Comparison of ENCODE assay signal across 37 cellular contexts in genomic region chr1:152658649-152659048, GRCh38. TPM values are rescaled to one million over a fixed set of nuclear protein-coding genes. Genes with fewer than 3 reads are reported as not detected.
"Had no signal": no experiment of that assay in that cellular context is flagged by ENCODE, and none has a peak within 500 bp of the region (broad histone marks: within the 10 kb centered on the region; RNA-seq: fewer than 3 reads in every experiment).

No MANE protein-coding gene starts in this region.

- H3K9me3 ChIP-seq: neutrophil, ovary, psoas muscle, spleen, suprapubic skin, testis, tibial nerve, upper lobe of left lung, vagina had no signal

- H3K4me3 ChIP-seq: ovary, psoas muscle, skin epidermis, smooth muscle cell, spleen, suprapubic skin, testis, tibial nerve, upper lobe of left lung, vagina had no signal

- ATAC-seq: naive thymus-derived CD8-positive, alpha-beta T cell; natural killer cell treated with Interleukin-12 subunit alpha and Interleukin-12 subunit beta and Interleukin-15 and Interleukin-18, amount 100 ng/mL, for 72 hours; psoas muscle; right cardiac atrium; sciatic nerve; stimulated activated memory B cell treated with anti-CD40 and anti-IgM and Interleukin-4, amounts not matched to agents 10 μg/mL and 1 μg/mL and 100 μg/mL, for 72 hours; stimulated activated naive CD8-positive, alpha-beta T cell treated with anti-CD3 and anti-CD28 coated beads, Interleukin-15, amount 100 ng/mL, for 72 hours; stimulated activated naive CD8-positive, alpha-beta T cell treated with anti-CD3 and anti-CD28 coated beads, Interleukin-15, Interleukin-2, amounts not matched to agents 100 U/mL and 50 U/mL, for 24 hours had no signal

- H3K4me3 Mint-ChIP-seq: naive thymus-derived CD8-positive, alpha-beta T cell; natural killer cell treated with Interleukin-12 subunit alpha and Interleukin-12 subunit beta and Interleukin-15 and Interleukin-18, amount 100 ng/mL, for 72 hours; nephron progenitor cell; neural crest cell; stimulated activated memory B cell treated with anti-CD40 and anti-IgM and Interleukin-4, amounts not matched to agents 10 μg/mL and 1 μg/mL and 100 μg/mL, for 72 hours; stimulated activated naive CD8-positive, alpha-beta T cell treated with anti-CD3 and anti-CD28 coated beads, Interleukin-15, amount 100 ng/mL, for 72 hours had no signal

- H3K9ac ChIP-seq: parathyroid adenoma had no signal

- H3K9me3 Mint-ChIP-seq: natural killer cell treated with Interleukin-12 subunit alpha and Interleukin-12 subunit beta and Interleukin-15 and Interleukin-18, amount 100 ng/mL, for 72 hours; stimulated activated memory B cell treated with anti-CD40 and anti-IgM and Interleukin-4, amounts not matched to agents 10 μg/mL and 1 μg/mL and 100 μg/mL, for 72 hours; stimulated activated naive CD8-positive, alpha-beta T cell treated with anti-CD3 and anti-CD28 coated beads, Interleukin-15, amount 100 ng/mL, for 72 hours had no signal

- H3K27ac Mint-ChIP-seq: naive thymus-derived CD8-positive, alpha-beta T cell; natural killer cell treated with Interleukin-12 subunit alpha and Interleukin-12 subunit beta and Interleukin-15 and Interleukin-18, amount 100 ng/mL, for 72 hours; nephron progenitor cell; progenitor cell of endocrine pancreas; stimulated activated memory B cell treated with anti-CD40 and anti-IgM and Interleukin-4, amounts not matched to agents 10 μg/mL and 1 μg/mL and 100 μg/mL, for 72 hours; stimulated activated naive CD8-positive, alpha-beta T cell treated with anti-CD3 and anti-CD28 coated beads, Interleukin-15, amount 100 ng/mL, for 72 hours had no signal

- H3K27me3 ChIP-seq: ovary, suprapubic skin, testis, tibial nerve, upper lobe of left lung, vagina had no signal

- H2AFZ ChIP-seq: parathyroid adenoma had no signal

- H3K4me2 ChIP-seq: smooth muscle cell had no signal

- DNase-seq: naive thymus-derived CD8-positive, alpha-beta T cell; nephron progenitor cell; occipital lobe; ovary; posterior cingulate gyrus; psoas muscle; right cardiac atrium; spleen; stimulated activated CD4-positive, alpha-beta T cell treated with anti-CD3 and anti-CD28 coated beads, Interleukin-12 subunit alpha, Interleukin-12 subunit beta, amount 100 ng/mL, for 4 hours; stimulated activated CD4-positive, alpha-beta T cell treated with anti-CD3 and anti-CD28 coated beads, Interleukin-1b, Interleukin-23, amount 100 ng/mL, for 48 hours; stimulated activated CD4-positive, alpha-beta T cell treated with anti-CD3 and anti-CD28 coated beads, Interleukin-4, amount 100 ng/mL, for 1 hour; stimulated activated CD4-positive, alpha-beta T cell treated with anti-CD3 and anti-CD28 coated beads, Interleukin-4, amount 100 ng/mL, for 4 hours; stimulated activated CD8-positive, alpha-beta memory T cell treated with anti-CD3 and anti-CD28 coated beads, Interleukin-4, amount 100 ng/mL, for 48 hours; stimulated activated naive CD4-positive, alpha-beta T cell; stimulated activated naive CD8-positive, alpha-beta T cell treated with anti-CD3 and anti-CD28 coated beads, Interleukin-15, amount 100 ng/mL, for 72 hours; stimulated activated naive CD8-positive, alpha-beta T cell treated with anti-CD3 and anti-CD28 coated beads, Interleukin-15, Interleukin-2, amounts not matched to agents 100 U/mL and 50 U/mL, for 24 hours; substantia nigra; testis; trophoblast cell; upper lobe of left lung had no signal

- H3K4me1 ChIP-seq: parathyroid adenoma, psoas muscle, spleen, suprapubic skin, testis, tibial nerve, upper lobe of left lung, vagina had no signal

- FAIRE-seq: urothelium cell line had no signal

- H3K36me3 Mint-ChIP-seq: naive thymus-derived CD8-positive, alpha-beta T cell; natural killer cell treated with Interleukin-12 subunit alpha and Interleukin-12 subunit beta and Interleukin-15 and Interleukin-18, amount 100 ng/mL, for 72 hours; stimulated activated memory B cell treated with anti-CD40 and anti-IgM and Interleukin-4, amounts not matched to agents 10 μg/mL and 1 μg/mL and 100 μg/mL, for 72 hours had no signal

- H3K27ac ChIP-seq: neutrophil, ovary, parathyroid adenoma, psoas muscle, skin epidermis, spleen, suprapubic skin, testis, tibial nerve, upper lobe of left lung, vagina had no signal

- H3K36me3 ChIP-seq: neutrophil, ovary, spleen, suprapubic skin, tibial nerve, upper lobe of left lung, vagina had no signal

- H3K27me3 Mint-ChIP-seq: progenitor cell of endocrine pancreas had no signal

- H3K79me2 ChIP-seq: parathyroid adenoma had no signal

- H3K4me1 Mint-ChIP-seq: nephron progenitor cell, neural crest cell had no signal

RNA-seq across cellular contexts. Expression of gene LCE2D, which starts 4.5 kb away (rescaled TPM):
- total RNA-seq: naive thymus-derived CD8-positive, alpha-beta T cell; natural killer cell treated with Interleukin-12 subunit alpha and Interleukin-12 subunit beta and Interleukin-15 and Interleukin-18, amount 100 ng/mL, for 72 hours; neural crest cell; occipital lobe; osteoblast; ovary; progenitor cell of endocrine pancreas; psoas muscle; renal cortical epithelial cell; right cardiac atrium; sciatic nerve; smooth muscle cell; spleen; testis; tibial nerve; upper lobe of left lung; ureter; vagina had no signal
- polyA plus RNA-seq: naive thymus-derived CD8-positive, alpha-beta T cell; ovary; psoas muscle; right cardiac atrium; smooth muscle cell; spleen had no signal

RNA-seq across cellular contexts. Expression of gene LCE2C, which starts 16.4 kb away (rescaled TPM):
- total RNA-seq: naive thymus-derived CD8-positive, alpha-beta T cell; natural killer cell treated with Interleukin-12 subunit alpha and Interleukin-12 subunit beta and Interleukin-15 and Interleukin-18, amount 100 ng/mL, for 72 hours; neural crest cell; occipital lobe; osteoblast; ovary; progenitor cell of endocrine pancreas; psoas muscle; renal cortical epithelial cell; right cardiac atrium; sciatic nerve; smooth muscle cell; spleen; testis; tibial nerve; upper lobe of left lung; ureter; vagina had no signal
- polyA plus RNA-seq: naive thymus-derived CD8-positive, alpha-beta T cell; ovary; psoas muscle; right cardiac atrium; smooth muscle cell; spleen had no signal

RNA-seq across cellular contexts. Expression of gene LCE2B, which starts 27.3 kb away (rescaled TPM):
- total RNA-seq: naive thymus-derived CD8-positive, alpha-beta T cell; natural killer cell treated with Interleukin-12 subunit alpha and Interleukin-12 subunit beta and Interleukin-15 and Interleukin-18, amount 100 ng/mL, for 72 hours; neural crest cell; occipital lobe; osteoblast; ovary; progenitor cell of endocrine pancreas; psoas muscle; renal cortical epithelial cell; right cardiac atrium; sciatic nerve; smooth muscle cell; spleen; testis; tibial nerve; upper lobe of left lung; ureter; vagina had no signal
- polyA plus RNA-seq: naive thymus-derived CD8-positive, alpha-beta T cell; ovary; psoas muscle; right cardiac atrium; smooth muscle cell; spleen had no signal

RNA-seq across cellular contexts. Expression of gene LCE3A, which starts 35.7 kb away (rescaled TPM):
- total RNA-seq: naive thymus-derived CD8-positive, alpha-beta T cell; natural killer cell treated with Interleukin-12 subunit alpha and Interleukin-12 subunit beta and Interleukin-15 and Interleukin-18, amount 100 ng/mL, for 72 hours; neural crest cell; occipital lobe; osteoblast; ovary; progenitor cell of endocrine pancreas; psoas muscle; renal cortical epithelial cell; right cardiac atrium; sciatic nerve; smooth muscle cell; spleen; suprapubic skin; testis; tibial nerve; upper lobe of left lung; ureter; vagina had no signal
- polyA plus RNA-seq: naive thymus-derived CD8-positive, alpha-beta T cell; ovary; psoas muscle; right cardiac atrium; smooth muscle cell; spleen; thymus had no signal

RNA-seq across cellular contexts. Expression of gene LCE2A, which starts 39.5 kb away (rescaled TPM):
- total RNA-seq: naive thymus-derived CD8-positive, alpha-beta T cell; natural killer cell treated with Interleukin-12 subunit alpha and Interleukin-12 subunit beta and Interleukin-15 and Interleukin-18, amount 100 ng/mL, for 72 hours; neural crest cell; occipital lobe; osteoblast; ovary; progenitor cell of endocrine pancreas; psoas muscle; renal cortical epithelial cell; right cardiac atrium; sciatic nerve; smooth muscle cell; spleen; testis; tibial nerve; upper lobe of left lung; ureter; vagina had no signal
- polyA plus RNA-seq: naive thymus-derived CD8-positive, alpha-beta T cell; ovary; psoas muscle; right cardiac atrium; smooth muscle cell; spleen had no signal
